Comparison of ENCODE assay signal across 18 cellular contexts in the genomic region with DNA sequence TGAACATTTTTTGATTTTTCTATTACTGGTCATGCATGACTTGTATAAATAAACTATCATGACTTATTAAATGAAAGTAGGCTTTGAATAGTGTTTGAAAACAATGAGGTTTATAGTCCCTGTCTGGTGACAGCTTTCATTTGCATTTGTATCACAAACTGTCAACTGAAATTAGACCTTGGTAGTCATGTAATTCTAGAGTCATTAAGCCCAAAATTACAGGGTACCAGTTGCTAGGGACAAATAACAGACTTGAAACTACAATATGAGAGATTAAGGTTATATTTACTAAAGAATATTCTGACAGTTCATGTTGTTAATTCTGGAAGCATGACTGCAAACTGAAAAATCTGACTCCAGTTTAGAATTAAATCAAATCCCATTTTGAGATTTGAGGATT.
"Had no signal": no experiment of that assay in that cellular context is flagged by ENCODE, and none has a peak within 500 bp of the region (broad histone marks: within the 10 kb centered on the region; RNA-seq: fewer than 3 reads in every experiment).

No MANE protein-coding gene starts in this region.

- DNase-seq: activated CD4-positive, alpha-beta T cell treated with anti-CD3 and anti-CD28 coated beads, Interleukin-2, amount 10 ng/mL, durations not matched to agents 24 days and 14 days; activated CD8-positive, alpha-beta memory T cell treated with anti-CD3 and anti-CD28 coated beads, Interleukin-2, amount 10 ng/mL, durations not matched to agents 7 days and 5 days; activated CD8-positive, alpha-beta T cell treated with anti-CD3 and anti-CD28 coated beads for 36 hours; activated gamma-delta T cell; activated naive CD4-positive, alpha-beta T cell treated with anti-CD3 and anti-CD28 coated beads, Interleukin-2, amount 50 U/mL, for 16 hours; activated naive CD8-positive, alpha-beta T cell treated with anti-CD3 and anti-CD28 coated beads, Interleukin-2, amount 50 U/mL, for 24 hours; cerebellar nuclear complex; cortex of kidney; endodermal cell; esophagus squamous epithelium; head of caudate nucleus; hypothalamus; left ventricle myocardium superior; mammary epithelial cell; naive thymus-derived CD8-positive, alpha-beta T cell; spleen; stimulated activated CD4-positive, alpha-beta T cell treated with anti-CD3 and anti-CD28 coated beads, Interleukin-4, amount 100 ng/mL, for 24 hours; stimulated activated naive CD4-positive, alpha-beta T cell treated with Interleukin-2 at 50 U/mL for 16 hours had no signal
